Comparison of ENCODE assay signal across 13 cellular contexts in genomic region chr5:172436874-172437369, GRCh38. TPM values are rescaled to one million over a fixed set of nuclear protein-coding genes. Genes with fewer than 3 reads are reported as not detected.
A peak's percentile ranks its signal among the peaks of the same experiment; 100 is the strongest.
DNase-seq lines count a peak whose midpoint lies in the region; ATAC-seq, FAIRE-seq and TF ChIP-seq lines count a peak whose summit lies in the region.
"Had no signal": no experiment of that assay in that cellular context is flagged by ENCODE, and none has a peak within 500 bp of the region (broad histone marks: within the 10 kb centered on the region; RNA-seq: fewer than 3 reads in every experiment).

No MANE protein-coding gene starts in this region.

- TF ChIP-seq EP300 in A549 (IDR thresholded peaks at IDR 0.05): no peak

- peak overlapping the region in 1 of 2 experiments; percentile 58; a peak in 3 of 6 replicates for H3K27ac ChIP-seq in A549
- no peak overlapping the region for H3K27ac ChIP-seq in SK-N-MC
- peak overlapping the region; percentile 52 for H3K27ac ChIP-seq in left ventricle myocardium inferior (replicated peaks)
- peak overlapping the region; percentile 33 to 44 for H3K27ac ChIP-seq in prostate gland

- H3K4me1 Mint-ChIP-seq in activated T-cell treated with anti-CD3 and anti-CD28 coated beads, Interleukin-2, amount 50 U/mL, for 24 hours (ENCODE audit: low read depth): no peaks in the 10 kb centered on the region
- H3K4me1 Mint-ChIP-seq: memory B cell, T-helper 17 cell had no signal

- H3K4me3 Mint-ChIP-seq in activated T-cell treated with anti-CD3 and anti-CD28 coated beads, Interleukin-2, amount 50 U/mL, for 24 hours: no peak overlapping the region
- H3K4me3 Mint-ChIP-seq: memory B cell, T-helper 17 cell had no signal

- FAIRE-seq in A549 (lab: Jason Lieb, UNC): no peak
- FAIRE-seq: H54 had no signal

- H3K4me1 ChIP-seq in A549: peaks cover 19% of the 10 kb centered on the region
- peaks cover 30% of the 10 kb centered on the region for H3K4me1 ChIP-seq in left ventricle myocardium inferior
- H3K4me1 ChIP-seq in prostate gland (replicated peaks): no peaks in the 10 kb centered on the region

- H3K36me3 ChIP-seq in SK-N-MC (ENCODE audit: insufficient read depth, low read length) (no peaks in the 10 kb centered on the region), left ventricle myocardium inferior (no peaks in the 10 kb centered on the region), prostate gland (no peaks in the 10 kb centered on the region)

- no peaks in the 10 kb centered on the region for H3K36me3 Mint-ChIP-seq in activated T-cell treated with anti-CD3 and anti-CD28 coated beads, Interleukin-2, amount 50 U/mL, for 24 hours (ENCODE audit: low read depth)
- H3K36me3 Mint-ChIP-seq: memory B cell had no signal

- H3K4me2 ChIP-seq in A549: 0 out of 3 replicates have a peak overlapping the region, but pooled peaks have one; percentile 9

- H3K4me3 ChIP-seq in A549 (no peak overlapping the region), SK-N-MC (peak overlapping the region; percentile 69), left ventricle myocardium inferior (no peak overlapping the region), prostate gland (no peak overlapping the region)

- H3K9me3 Mint-ChIP-seq in activated T-cell treated with anti-CD3 and anti-CD28 coated beads, Interleukin-2, amount 50 U/mL, for 24 hours: no peaks in the 10 kb centered on the region
- H3K9me3 Mint-ChIP-seq: memory B cell had no signal

- no peak for TF ChIP-seq POLR2A in A549 (IDR thresholded peaks at IDR 0.05; ENCODE audit: low read length)
- no peak for TF ChIP-seq POLR2A in prostate gland (IDR thresholded peaks at IDR 0.05)

- H3K27ac Mint-ChIP-seq in activated T-cell treated with anti-CD3 and anti-CD28 coated beads, Interleukin-2, amount 50 U/mL, for 24 hours: no peak overlapping the region
- H3K27ac Mint-ChIP-seq: memory B cell, T-helper 17 cell had no signal

- no peak overlapping the region for H3K9ac ChIP-seq in SK-N-MC (ENCODE audit: insufficient read length)

- CTCF ChIA-PET in A549 (lab: Yijun Ruan, JAX): interaction anchor here (0.5 to 4.7 kb wide), 5 partner anchors 9 to 845 kb away, joined by 3 to 39 read pairs (median 3); no protein-coding TSS in a partner anchor

- no peak for TF ChIP-seq CTCF in A549 (IDR thresholded peaks at IDR 0.05)
- no peak for TF ChIP-seq CTCF in left ventricle myocardium inferior (IDR thresholded peaks at IDR 0.05; ENCODE audit: borderline replicate concordance)
- TF ChIP-seq CTCF in prostate gland (IDR thresholded peaks at IDR 0.05): no peak

- H3K9me3 ChIP-seq in A549: no peaks in the 10 kb centered on the region
- H3K9me3 ChIP-seq in SK-N-MC (ENCODE audit: low read depth, low read length): no peaks in the 10 kb centered on the region
- H3K9me3 ChIP-seq in left ventricle myocardium inferior (replicated peaks): no peaks in the 10 kb centered on the region
- no peaks in the 10 kb centered on the region for H3K9me3 ChIP-seq in prostate gland

- no peak for TF ChIP-seq RAD21 in A549 (conservative IDR thresholded peaks at IDR 0.05 in 1 of 2, IDR thresholded peaks at IDR 0.05 in 1 of 2)

- peaks cover 7% of the 10 kb centered on the region for H3K27me3 Mint-ChIP-seq in activated T-cell treated with anti-CD3 and anti-CD28 coated beads, Interleukin-2, amount 50 U/mL, for 24 hours

- ATAC-seq in A549 (no peak), HG02884 (IDR thresholded peaks at IDR 0.05; ENCODE audit: unreplicated experiment) (no peak)
- ATAC-seq: T-helper 17 cell had no signal

- DNase-seq in A549 (ENCODE audit: low read depth in 1 of 2, low spot score in 1 of 2) (no peak), SK-N-MC (ENCODE audit: low read depth, low spot score) (no peak), left ventricle myocardium inferior (peak; percentile 13), prostate gland (ENCODE audit: low spot score) (no peak), NCI-H2196 treated with DMSO at 0.1 percent for 48 hours (lab: John Stamatoyannopoulos, UW; ENCODE audit: unreplicated experiment) (no peak), NCI-H1105 (lab: John Stamatoyannopoulos, UW) (no peak)
- no peak for DNase-seq in activated T-cell treated with anti-CD3 and anti-CD28 coated beads, Interleukin-2, amount 50 U/mL, for 24 hours
- DNase-seq: activated gamma-delta T cell treated with Interleukin-2 at 50 U/mL for 16 hours, NCI-H1930, T-helper 17 cell had no signal

- POLR2A ChIA-PET in A549 (lab: Yijun Ruan, JAX): no interaction called here

- H3K27me3 ChIP-seq in left ventricle myocardium inferior (ENCODE audit: low read depth): no peaks in the 10 kb centered on the region
- no peaks in the 10 kb centered on the region for H3K27me3 ChIP-seq in prostate gland (replicated peaks; ENCODE audit: insufficient read depth)

- intact Hi-C loops in left ventricle myocardium inferior (cut with micrococcal nuclease): no loop called here
- intact Hi-C loops in prostate gland (cut with DNase I): no loop called here

- 88% methylated on average over 9 of the region's 9 CpGs for WGBS in A549 (ENCODE audit: missing lambda C conversion rate)
- 84% methylated on average over 9 of the region's 9 CpGs for whole genome bisulfite sequencing in prostate gland

TF ChIP-seq in A549, 52 proteins besides CTCF, POLR2A, EP300 and RAD21:
- TF ChIP-seq E2F6 (IDR thresholded peaks at IDR 0.05; ENCODE audit: borderline replicate concordance, low read depth): no peak
- TF ChIP-seq HOXB5 (CRISPR knock-in tag; IDR thresholded peaks at IDR 0.05): no peak
- no peak for TF ChIP-seq MAFK (IDR thresholded peaks at IDR 0.05; ENCODE audit: partially characterized antibody)
- no peak for TF ChIP-seq FOSL2 (IDR thresholded peaks at IDR 0.05)
- no peak for TF ChIP-seq FOSL2 (CRISPR knock-in tag; IDR thresholded peaks at IDR 0.05)
- no peak for TF ChIP-seq MYC (IDR thresholded peaks at IDR 0.05; ENCODE audit: borderline replicate concordance, low read length)
- no peak for TF ChIP-seq ZFP36 (IDR thresholded peaks at IDR 0.05; ENCODE audit: borderline replicate concordance, partially characterized antibody)
- no peak for TF ChIP-seq ESRRA (IDR thresholded peaks at IDR 0.05; ENCODE audit: borderline replicate concordance, low read length)
- TF ChIP-seq RARB (CRISPR knock-in tag; IDR thresholded peaks at IDR 0.05): no peak
- TF ChIP-seq HMGXB4 (CRISPR knock-in tag; IDR thresholded peaks at IDR 0.05; ENCODE audit: borderline replicate concordance): no peak
- no peak for TF ChIP-seq SREBF2 (IDR thresholded peaks at IDR 0.05)

RNA-seq across cellular contexts. Expression of gene SH3PXD2B, which starts 17.4 kb away (rescaled TPM):
- polyA plus RNA-seq in A549 (2011; rRNA removed) (15.5 TPM in 2 replicates), A549 (2017; fragmentation: RNase III; extraction: RNeasy Plus Mini Kit Qiagen cat#74134 plus additional on column Dnase treatment) (12.4 to 15.4 TPM (median 15.1 TPM) in 3 replicates)
- polyA plus RNA-seq in A549 (2012; cell fraction: cytosol; rRNA removed): 6.9 and 9.8 TPM in 2 replicates
- polyA plus RNA-seq in A549 (2012; cell fraction: nucleus; rRNA removed): 11.7 and 13.3 TPM in 2 replicates
- polyA minus RNA-seq in A549 (2011; rRNA and poly(A)+ RNA removed): 20.4 and 21.2 TPM in 2 replicates
- total RNA-seq in left ventricle myocardium inferior (5.2 TPM), prostate gland (10 to 100 TPM; 15.8 to 38.0 TPM)
